Comparison of ENCODE assay signal across 19 cellular contexts in the genomic region with DNA sequence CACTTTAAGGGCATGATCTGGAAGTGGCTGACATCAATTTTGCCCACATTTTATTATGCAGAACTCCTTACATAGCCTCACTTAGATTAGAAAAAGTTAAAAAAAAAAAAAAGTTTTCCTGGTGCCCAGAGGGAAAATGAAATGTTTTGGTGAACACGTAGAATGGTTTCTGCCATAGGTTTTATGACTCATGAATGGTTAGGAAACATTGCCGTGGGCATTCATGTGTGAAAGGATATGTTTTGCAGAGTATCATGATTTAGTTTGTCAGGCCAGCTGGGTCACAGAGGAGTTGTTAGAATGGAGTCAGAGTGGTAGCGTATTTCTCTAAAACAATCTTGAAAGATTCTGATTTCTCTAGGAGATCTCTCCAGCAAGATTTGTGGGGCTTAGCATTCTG.
DNase-seq lines count a peak whose midpoint lies in the region; ATAC-seq lines count a peak whose summit lies in the region.
"Had no signal": no experiment of that assay in that cellular context is flagged by ENCODE, and none has a peak within 500 bp of the region (broad histone marks: within the 10 kb centered on the region; RNA-seq: fewer than 3 reads in every experiment).

No MANE protein-coding gene starts in this region.

- ATAC-seq in stimulated activated naive CD8-positive, alpha-beta T cell treated with anti-CD3 and anti-CD28 coated beads, Interleukin-15, Interleukin-2, amounts not matched to agents 100 U/mL and 50 U/mL, for 24 hours, result peak; percentile 40
- ATAC-seq in stimulated activated naive CD8-positive, alpha-beta T cell treated with anti-CD3 and anti-CD28 coated beads, Interleukin-15, amount 100 ng/mL, for 72 hours, result no peak
- peak; percentile 70 for ATAC-seq in activated T-helper 17 cell treated with anti-CD3 and anti-CD28 coated beads, Interleukin-2, amount 50 U/mL, for 72 hours (replicated peaks)
- ATAC-seq: right cardiac atrium had no signal

- no peak overlapping the region for H3K27ac Mint-ChIP-seq in stimulated activated naive CD8-positive, alpha-beta T cell treated with anti-CD3 and anti-CD28 coated beads, Interleukin-15, amount 100 ng/mL, for 72 hours
- H3K27ac Mint-ChIP-seq in activated T-helper 17 cell treated with anti-CD3 and anti-CD28 coated beads, Interleukin-2, amount 50 U/mL, for 72 hours, result peak overlapping the region; percentile 3
- H3K27ac Mint-ChIP-seq: activated naive CD4-positive, alpha-beta T cell treated with anti-CD3 and anti-CD28 coated beads, Interleukin-2, amount 50 U/mL, for 24 hours had no signal

- H3K36me3 Mint-ChIP-seq in activated T-helper 17 cell treated with anti-CD3 and anti-CD28 coated beads, Interleukin-2, amount 50 U/mL, for 72 hours (ENCODE audit: low read depth), result no peaks in the 10 kb centered on the region

- DNase-seq in stimulated activated naive CD8-positive, alpha-beta T cell treated with anti-CD3 and anti-CD28 coated beads, Interleukin-15, Interleukin-2, amounts not matched to agents 100 U/mL and 50 U/mL, for 24 hours, result no peak
- no peak for DNase-seq in stimulated activated naive CD8-positive, alpha-beta T cell treated with anti-CD3 and anti-CD28 coated beads, Interleukin-15, amount 100 ng/mL, for 72 hours
- DNase-seq in fibroblast of peridontal ligament (ENCODE audit: extremely low read depth) (peak; percentile 42), kidney glomerular epithelial cell (lab: John Stamatoyannopoulos, UW) (no peak), NCI-H2107 treated with DMSO at 0.1 percent for 48 hours (lab: John Stamatoyannopoulos, UW; ENCODE audit: unreplicated experiment) (no peak), OCI-M1 (lab: John Stamatoyannopoulos, UW) (no peak), AML-193 (lab: John Stamatoyannopoulos, UW) (no peak)
- DNase-seq: activated CD4-positive, CD25-positive, alpha-beta regulatory T cell; activated T-cell treated with anti-CD3 and anti-CD28 coated beads, Interleukin-2, amount 50 U/mL, for 48 hours; brain microvascular endothelial cell; GOT3; KBM-7; NCI-H1694 treated with DMSO at 0.1 percent for 48 hours; NCI-H2227 treated with DMSO at 0.1 percent for 48 hours; right cardiac atrium; SK-N-SH; stimulated activated CD8-positive, alpha-beta memory T cell treated with anti-CD3 and anti-CD28 coated beads, Interleukin-4, amount 100 ng/mL, for 48 hours had no signal

- H3K4me3 Mint-ChIP-seq in stimulated activated naive CD8-positive, alpha-beta T cell treated with anti-CD3 and anti-CD28 coated beads, Interleukin-15, amount 100 ng/mL, for 72 hours, result peak overlapping the region in 1 of 2 donors; percentile 0
- no peak overlapping the region for H3K4me3 Mint-ChIP-seq in activated T-helper 17 cell treated with anti-CD3 and anti-CD28 coated beads, Interleukin-2, amount 50 U/mL, for 72 hours
- H3K4me3 Mint-ChIP-seq: activated naive CD4-positive, alpha-beta T cell treated with anti-CD3 and anti-CD28 coated beads, Interleukin-2, amount 50 U/mL, for 24 hours had no signal

- peaks cover 17% of the 10 kb centered on the region for H3K4me1 Mint-ChIP-seq in stimulated activated naive CD8-positive, alpha-beta T cell treated with anti-CD3 and anti-CD28 coated beads, Interleukin-15, amount 100 ng/mL, for 72 hours
- H3K4me1 Mint-ChIP-seq in activated T-helper 17 cell treated with anti-CD3 and anti-CD28 coated beads, Interleukin-2, amount 50 U/mL, for 72 hours, result no peaks in the 10 kb centered on the region
- H3K4me1 Mint-ChIP-seq: activated naive CD4-positive, alpha-beta T cell treated with anti-CD3 and anti-CD28 coated beads, Interleukin-2, amount 50 U/mL, for 24 hours had no signal

- H3K9me3 Mint-ChIP-seq in stimulated activated naive CD8-positive, alpha-beta T cell treated with anti-CD3 and anti-CD28 coated beads, Interleukin-15, amount 100 ng/mL, for 72 hours, result no peaks in the 10 kb centered on the region
- no peaks in the 10 kb centered on the region for H3K9me3 Mint-ChIP-seq in activated T-helper 17 cell treated with anti-CD3 and anti-CD28 coated beads, Interleukin-2, amount 50 U/mL, for 72 hours
- H3K9me3 Mint-ChIP-seq: activated naive CD4-positive, alpha-beta T cell treated with anti-CD3 and anti-CD28 coated beads, Interleukin-2, amount 50 U/mL, for 24 hours had no signal

- H3K27me3 Mint-ChIP-seq in stimulated activated naive CD8-positive, alpha-beta T cell treated with anti-CD3 and anti-CD28 coated beads, Interleukin-15, amount 100 ng/mL, for 72 hours, result no peaks in the 10 kb centered on the region
- no peaks in the 10 kb centered on the region for H3K27me3 Mint-ChIP-seq in activated T-helper 17 cell treated with anti-CD3 and anti-CD28 coated beads, Interleukin-2, amount 50 U/mL, for 72 hours
- H3K27me3 Mint-ChIP-seq: activated naive CD4-positive, alpha-beta T cell treated with anti-CD3 and anti-CD28 coated beads, Interleukin-2, amount 50 U/mL, for 24 hours had no signal
